Comparison of ENCODE assay signal across 19 cellular contexts in the genomic region with DNA sequence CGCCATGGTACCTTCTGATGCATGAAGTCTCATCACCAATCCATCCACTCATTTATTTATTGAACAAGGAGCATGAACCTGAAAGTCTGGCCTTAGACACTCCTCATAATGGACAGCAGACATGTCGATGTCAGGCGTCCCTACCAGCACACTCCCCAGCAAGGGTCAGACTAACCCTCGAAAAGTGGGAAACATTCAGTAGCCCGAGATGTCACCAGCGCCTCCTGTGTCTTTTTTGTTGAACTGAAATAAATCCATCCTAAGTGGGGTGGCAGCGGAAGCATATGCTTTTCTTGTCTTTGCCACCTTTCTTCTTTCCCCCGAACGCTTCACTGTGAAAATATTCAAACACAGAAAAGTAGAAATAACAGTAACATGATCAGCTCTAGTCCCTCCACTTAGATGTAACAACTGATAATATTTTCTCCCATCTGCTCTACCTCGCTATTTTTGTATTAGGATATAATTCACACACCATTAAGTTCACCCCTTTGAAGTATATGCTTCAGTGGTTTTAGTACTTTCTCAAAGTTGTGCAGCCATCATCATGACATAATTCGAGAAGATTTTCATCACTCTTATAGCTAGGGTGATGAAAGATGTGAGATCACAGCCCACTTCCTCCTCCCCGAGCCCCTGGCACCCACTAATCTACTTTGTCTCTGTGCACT.
"Had no signal": no experiment of that assay in that cellular context is flagged by ENCODE, and none has a peak within 500 bp of the region (broad histone marks: within the 10 kb centered on the region; RNA-seq: fewer than 3 reads in every experiment).

No MANE protein-coding gene starts in this region.

- H3K4me1 ChIP-seq: sigmoid colon, testis, uterus had no signal

- ATAC-seq: activated naive CD4-positive, alpha-beta T cell treated with anti-CD3 and anti-CD28 coated beads, Interleukin-2, amount 50 U/mL, for 72 hours; foreskin keratinocyte; left ventricle myocardium superior had no signal

- H3K4me3 Mint-ChIP-seq: dendritic cell treated with granulocyte-macrophage colony-stimulating factor and Interleukin-4, amounts not matched to agents 40 ng/mL and 50 ng/mL, for 4 days; T-helper 2 cell treated with Interferon-gamma antibody and Interleukin-4, amounts not matched to agents 5 μg/mL and 100 μg/mL, for 36 hours had no signal

- H3K4me2 ChIP-seq: smooth muscle cell had no signal

- H3K36me3 Mint-ChIP-seq: activated naive CD4-positive, alpha-beta T cell treated with anti-CD3 and anti-CD28 coated beads, Interleukin-2, amount 50 U/mL, for 72 hours had no signal

- H3K27ac Mint-ChIP-seq: activated naive CD4-positive, alpha-beta T cell treated with anti-CD3 and anti-CD28 coated beads, Interleukin-2, amount 50 U/mL, for 72 hours; dendritic cell treated with granulocyte-macrophage colony-stimulating factor and Interleukin-4, amounts not matched to agents 40 ng/mL and 50 ng/mL, for 4 days; T-helper 2 cell treated with Interferon-gamma antibody and Interleukin-4, amounts not matched to agents 5 μg/mL and 100 μg/mL, for 36 hours had no signal

- H3K27me3 ChIP-seq: ascending aorta, brain microvascular endothelial cell, sigmoid colon, testis, uterus had no signal

- H3K9me3 ChIP-seq: ascending aorta, sigmoid colon, testis, uterus had no signal

- DNase-seq: activated T-cell treated with anti-CD3 and anti-CD28 coated beads, Interleukin-2, amount 50 U/mL, for 1 hour; brain microvascular endothelial cell; caudate nucleus; effector CD4-positive, alpha-beta T cell; foreskin keratinocyte; left ventricle myocardium superior; mammary epithelial cell; occipital lobe; sigmoid colon; stimulated activated CD4-positive, alpha-beta T cell treated with anti-CD3 and anti-CD28 coated beads, Interleukin-4, amount 100 ng/mL, for 1 hour; stimulated activated naive CD4-positive, alpha-beta T cell; testis; trophoblast cell; uterus had no signal

- H3K9me3 Mint-ChIP-seq: activated naive CD4-positive, alpha-beta T cell treated with anti-CD3 and anti-CD28 coated beads, Interleukin-2, amount 50 U/mL, for 72 hours; dendritic cell treated with granulocyte-macrophage colony-stimulating factor and Interleukin-4, amounts not matched to agents 40 ng/mL and 50 ng/mL, for 4 days; T-helper 2 cell treated with Interferon-gamma antibody and Interleukin-4, amounts not matched to agents 5 μg/mL and 100 μg/mL, for 36 hours had no signal

- H3K36me3 ChIP-seq: ascending aorta, brain microvascular endothelial cell, sigmoid colon, uterus had no signal

- H3K4me3 ChIP-seq: ascending aorta, sigmoid colon, smooth muscle cell, testis, uterus had no signal

- H3K27ac ChIP-seq: ascending aorta, brain microvascular endothelial cell, foreskin keratinocyte, sigmoid colon, testis, uterus had no signal

- H3K27me3 Mint-ChIP-seq: dendritic cell treated with granulocyte-macrophage colony-stimulating factor and Interleukin-4, amounts not matched to agents 40 ng/mL and 50 ng/mL, for 4 days had no signal
